Comparison of ENCODE assay signal across 17 cellular contexts in the genomic region with DNA sequence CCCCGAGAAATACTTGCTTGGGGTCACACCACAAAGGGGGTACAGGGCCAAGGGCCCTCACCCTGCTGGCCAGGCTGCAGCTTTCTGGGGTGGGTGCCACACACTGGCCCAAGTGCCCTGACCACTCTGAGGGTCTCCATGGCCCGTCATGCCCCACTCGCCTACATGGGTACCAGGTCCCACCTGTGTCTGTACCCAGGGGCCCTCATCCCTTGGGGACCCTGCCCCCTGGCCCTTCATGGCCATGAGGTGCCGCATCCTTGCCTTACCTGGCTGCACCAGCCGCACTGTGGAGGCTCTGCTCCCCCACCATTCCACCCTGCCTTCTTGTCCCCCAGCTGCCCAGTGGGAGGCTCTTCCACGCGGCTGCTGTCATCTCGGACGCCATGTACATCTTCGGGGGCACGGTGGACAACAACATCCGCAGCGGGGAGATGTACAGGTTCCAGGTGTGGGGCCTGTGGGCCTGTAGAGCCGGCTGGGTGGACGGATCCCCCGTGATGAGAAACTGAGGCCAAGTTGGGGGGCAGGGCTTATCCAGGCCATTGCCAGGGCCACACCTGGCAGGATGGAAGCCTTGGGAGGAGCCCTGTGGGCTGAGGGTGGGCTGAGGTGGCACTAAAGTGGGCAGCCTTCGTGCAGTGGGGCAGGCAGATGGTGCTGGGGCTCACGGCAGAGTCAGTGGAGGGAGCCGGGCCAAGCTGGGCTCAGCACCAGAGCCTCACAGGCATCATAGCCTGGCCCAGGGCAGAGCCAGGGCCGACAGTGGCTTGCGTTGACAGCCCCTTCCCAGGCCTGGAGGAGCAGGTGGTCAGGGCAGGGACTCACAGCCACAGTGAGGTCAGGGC. TPM values are rescaled to one million over a fixed set of nuclear protein-coding genes. Genes with fewer than 3 reads are reported as not detected.
DNase-seq lines count a peak whose midpoint lies in the region; ATAC-seq and TF ChIP-seq lines count a peak whose summit lies in the region.
"Had no signal": no experiment of that assay in that cellular context is flagged by ENCODE, and none has a peak within 500 bp of the region (broad histone marks: within the 10 kb centered on the region; RNA-seq: fewer than 3 reads in every experiment).

No MANE protein-coding gene starts in this region.

- no peaks in the 10 kb centered on the region for H3K9me3 Mint-ChIP-seq in activated T-cell treated with anti-CD3 and anti-CD28 coated beads, Interleukin-2, amount 50 U/mL, for 24 hours
- H3K9me3 Mint-ChIP-seq: CD14-positive monocyte; CD4-positive, alpha-beta memory T cell; H9 had no signal

- H3K9me3 ChIP-seq in heart right ventricle (no peaks in the 10 kb centered on the region), neuronal stem cell (replicated peaks in 1 of 2; ENCODE audit: control insufficient read depth in 2 of 2, insufficient read depth in 1 of 2, low read depth in 1 of 2, low read length in 2 of 2) (no peaks in the 10 kb centered on the region), breast epithelium (no peaks in the 10 kb centered on the region)
- H3K9me3 ChIP-seq: BLaER1 had no signal

- H2BK15ac ChIP-seq in neuronal stem cell (ENCODE audit: low read length) = peak overlapping the region; percentile 27

- H3K27me3 ChIP-seq in heart right ventricle (no peaks in the 10 kb centered on the region), neuronal stem cell (ENCODE audit: control insufficient read depth in 3 of 3, insufficient read depth in 3 of 3, low read depth in 1 of 3, low read length in 3 of 3) (no peaks in the 10 kb centered on the region), breast epithelium (no peaks in the 10 kb centered on the region)
- H3K27me3 ChIP-seq: BLaER1 had no signal

- H2BK120ac ChIP-seq in neuronal stem cell (ENCODE audit: low read depth, low read length) = no peak overlapping the region

- intact Hi-C loops in Right ventricle myocardium inferior (cut with DNase I) (no loop called here), heart right ventricle (cut with DNase I) (no loop called here), breast epithelium (cut with DNase I; ENCODE audit: low total_unique reads) (no loop called here)

- H3K4me1 Mint-ChIP-seq in activated T-cell treated with anti-CD3 and anti-CD28 coated beads, Interleukin-2, amount 50 U/mL, for 24 hours (ENCODE audit: low read depth) = no peaks in the 10 kb centered on the region
- H3K4me1 Mint-ChIP-seq: CD14-positive monocyte had no signal

- no peak overlapping the region for H2BK12ac ChIP-seq in neuronal stem cell (ENCODE audit: low read length)

- no peak overlapping the region for H3K4me3 Mint-ChIP-seq in activated T-cell treated with anti-CD3 and anti-CD28 coated beads, Interleukin-2, amount 50 U/mL, for 24 hours
- H3K4me3 Mint-ChIP-seq: CD14-positive monocyte; CD4-positive, alpha-beta memory T cell; H9 had no signal

- H2BK5ac ChIP-seq in neuronal stem cell (ENCODE audit: low read length) = no peak overlapping the region

- peaks cover 83% of the 10 kb centered on the region for H3K36me3 Mint-ChIP-seq in activated T-cell treated with anti-CD3 and anti-CD28 coated beads, Interleukin-2, amount 50 U/mL, for 24 hours (ENCODE audit: low read depth)

- WGBS in heart right ventricle, 2 donors = 91 to 92% methylated on average over 21 of the region's 21 CpGs
- WGBS in neuronal stem cell (ENCODE audit: extremely low coverage in 2 of 2, insufficient read length in 2 of 2, insufficient replicate concordance in 1 of 2), 2 donors = no CpG with 5 or more reads among the region's 21 CpGs

- no peak overlapping the region for H3K27ac Mint-ChIP-seq in activated T-cell treated with anti-CD3 and anti-CD28 coated beads, Interleukin-2, amount 50 U/mL, for 24 hours
- H3K27ac Mint-ChIP-seq: CD14-positive monocyte, H9 had no signal

- peaks cover 2% of the 10 kb centered on the region for H3K79me1 ChIP-seq in neuronal stem cell (ENCODE audit: low read depth, low read length)

- H3K4ac ChIP-seq in neuronal stem cell (ENCODE audit: low read length) = no peak overlapping the region

- no peak for TF ChIP-seq POLR2A in breast epithelium (IDR thresholded peaks at IDR 0.05)

- H3K9ac ChIP-seq in neuronal stem cell (ENCODE audit: low read depth, low read length, poor library complexity) = peak overlapping the region; percentile 34
- H3K9ac ChIP-seq: BLaER1 had no signal

- H3K36me3 ChIP-seq in heart right ventricle (peaks cover 0 to 93% (median 31%) of the 10 kb centered on the region in 9 donors), neuronal stem cell (replicated peaks in 1 of 2; ENCODE audit: control insufficient read depth in 2 of 2, insufficient read depth in 2 of 2, low read length in 2 of 2) (peaks cover 54 to 76% of the 10 kb centered on the region in 2 donors), breast epithelium (no peaks in the 10 kb centered on the region)

- TF ChIP-seq CTCF in heart right ventricle (IDR thresholded peaks at IDR 0.05) (no peak), breast epithelium (IDR thresholded peaks at IDR 0.05) (no peak)

- H3K27ac ChIP-seq in heart right ventricle = no peak overlapping the region
- no peak overlapping the region for H3K27ac ChIP-seq in neuronal stem cell (replicated peaks; ENCODE audit: low read length)
- H3K27ac ChIP-seq in breast epithelium = no peak overlapping the region
- H3K27ac ChIP-seq: BLaER1 had no signal

- H3K4me3 ChIP-seq in heart right ventricle (no peak overlapping the region), neuronal stem cell (ENCODE audit: low read length in 2 of 2) (no peak overlapping the region), breast epithelium (no peak overlapping the region)
- H3K4me3 ChIP-seq: BLaER1 had no signal

- H3K14ac ChIP-seq in neuronal stem cell (ENCODE audit: low read length) = no peak overlapping the region

- no peak overlapping the region for H2AK5ac ChIP-seq in neuronal stem cell (ENCODE audit: low read depth, low read length)

- H4K8ac ChIP-seq in neuronal stem cell (ENCODE audit: low read depth, low read length) = no peak overlapping the region

- H3K4me1 ChIP-seq in heart right ventricle (no peaks in the 10 kb centered on the region), neuronal stem cell (ENCODE audit: control insufficient read depth in 2 of 2, insufficient read depth in 1 of 2, low read depth in 1 of 2, low read length in 2 of 2) (no peaks in the 10 kb centered on the region), breast epithelium (no peaks in the 10 kb centered on the region)

- H3K18ac ChIP-seq in neuronal stem cell (ENCODE audit: low read length) = no peak overlapping the region

- no peak overlapping the region for H4K91ac ChIP-seq in neuronal stem cell (ENCODE audit: low read depth, low read length, poor library complexity)

- DNase-seq in Right ventricle myocardium inferior (ENCODE audit: missing footprints) = peak; percentile 48
- no peak for DNase-seq in heart right ventricle
- peak; percentile 65 for DNase-seq in cerebellar cortex (ENCODE audit: low spot score)
- DNase-seq in neuronal stem cell (ENCODE audit: low spot score) = no peak
- no peak for DNase-seq in activated T-cell treated with anti-CD3 and anti-CD28 coated beads, Interleukin-2, amount 50 U/mL, for 24 hours
- DNase-seq in breast epithelium (ENCODE audit: low spot score in 2 of 2) = no peak
- DNase-seq: 8988T; CD4-positive, alpha-beta memory T cell; DMS153; DMS79; GF-D8; H9 had no signal

- H3K4me2 ChIP-seq in neuronal stem cell (ENCODE audit: insufficient read depth, low read length, poor library complexity, severe bottlenecking) = no peak overlapping the region
- H3K4me2 ChIP-seq: BLaER1 had no signal

- H3K23ac ChIP-seq in neuronal stem cell (ENCODE audit: low read depth, low read length, poor library complexity) = peak overlapping the region; percentile 91

- no peak overlapping the region for H2AFZ ChIP-seq in neuronal stem cell (ENCODE audit: low read length)

- no peak for ATAC-seq in Right ventricle myocardium inferior
- no peak for ATAC-seq in heart right ventricle

- H3K27me3 Mint-ChIP-seq in activated T-cell treated with anti-CD3 and anti-CD28 coated beads, Interleukin-2, amount 50 U/mL, for 24 hours = no peaks in the 10 kb centered on the region
- H3K27me3 Mint-ChIP-seq: CD4-positive, alpha-beta memory T cell had no signal

RNA-seq across cellular contexts. Expression of a gene that starts 9.2 kb away (rescaled TPM):
- 17.0 TPM for total RNA-seq in Right ventricle myocardium inferior
- total RNA-seq in heart right ventricle = 10 to 100 TPM; 15.5 to 26.3 (median 17.5) TPM
- polyA plus RNA-seq in heart right ventricle = 10 to 100 TPM; 29.3 to 54.9 TPM
- 26.5 TPM for polyA plus RNA-seq in neuronal stem cell (2013, experiment 1 of 2)
- polyA plus RNA-seq in neuronal stem cell (2013, experiment 2 of 2) = 28.4 TPM
- 10 to 100 TPM; 35.8 to 59.9 (median 52.4) TPM for total RNA-seq in breast epithelium

RNA-seq across cellular contexts. Expression of a gene that starts 10.6 kb away (rescaled TPM):
- total RNA-seq in Right ventricle myocardium inferior (24.3 TPM), heart right ventricle (10 to 100 TPM; 14.7 to 32.5 (median 23.7) TPM), breast epithelium (10 to 100 TPM; 37.6 to 59.0 (median 46.2) TPM)
- 10 to 100 TPM; 25.0 to 36.5 TPM for polyA plus RNA-seq in heart right ventricle
- 16.5 TPM for polyA plus RNA-seq in neuronal stem cell (2013, experiment 1 of 2)
- 16.1 TPM for polyA plus RNA-seq in neuronal stem cell (2013, experiment 2 of 2)

RNA-seq across cellular contexts. Expression of a gene that starts 22.3 kb away (rescaled TPM):
- total RNA-seq in Right ventricle myocardium inferior = 2.8 TPM
- total RNA-seq in heart right ventricle = 1 to 10 TPM in 9 of 10 donors, under 1 TPM in 1; 0.81 to 7.7 (median 3.9) TPM
- polyA plus RNA-seq in heart right ventricle = under 1 TPM; 0.07 to 0.80 TPM
- 0.43 TPM for polyA plus RNA-seq in neuronal stem cell (2013, experiment 1 of 2)
- polyA plus RNA-seq in neuronal stem cell (2013, experiment 2 of 2) = 0.53 TPM
- total RNA-seq in breast epithelium = 1 to 10 TPM in 1 of 3 donors, not detected in 2; 1.6 TPM
- total RNA-seq: H1, H9 had no signal
- polyA plus RNA-seq: CD14-positive monocyte had no signal

RNA-seq across cellular contexts. Expression of a gene that starts 25.6 kb away (rescaled TPM):
- total RNA-seq in Right ventricle myocardium inferior (0.65 TPM), heart right ventricle (1 to 10 TPM in 3 of 10 donors, under 1 TPM in 6, not detected in 1; 0.24 to 1.5 (median 0.50) TPM), breast epithelium (1 to 10 TPM; 1.6 to 3.3 (median 2.2) TPM)
- 1 to 10 TPM in 1 of 2 donors, under 1 TPM in 1; 0.29 to 1.5 TPM for polyA plus RNA-seq in heart right ventricle
- 3.9 TPM for polyA plus RNA-seq in neuronal stem cell (2013, experiment 1 of 2)
- 4.0 TPM for polyA plus RNA-seq in neuronal stem cell (2013, experiment 2 of 2)
- total RNA-seq: A673 had no signal
- polyA plus RNA-seq: CD4-positive, alpha-beta memory T cell had no signal

RNA-seq across cellular contexts. Expression of a gene that starts 39.7 kb away (rescaled TPM):
- total RNA-seq in Right ventricle myocardium inferior = 0.51 TPM
- under 1 TPM in 4 of 10 donors, not detected in 6; 0.14 to 0.78 (median 0.20) TPM for total RNA-seq in heart right ventricle
- polyA plus RNA-seq in heart right ventricle = under 1 TPM in 1 of 2 donors, not detected in 1; 0.07 TPM
- polyA plus RNA-seq in neuronal stem cell (2013, experiment 1 of 2) = 0.18 TPM
- polyA plus RNA-seq in neuronal stem cell (2013, experiment 2 of 2) = 0.24 TPM
- total RNA-seq in breast epithelium = 1 to 10 TPM; 1.6 to 2.4 (median 2.0) TPM
- total RNA-seq: A673; CD4-positive, alpha-beta memory T cell; Daoy; H1 had no signal
- polyA plus RNA-seq: CD14-positive monocyte had no signal

Comparison
In these comparisons a context has a peak if more than half of its experiments do, and no peak if none do; other contexts are left out.
1. DNase-seq: peak in Right ventricle myocardium inferior (single experiment) and cerebellar cortex (single experiment); none in heart right ventricle (0 of 2), neuronal stem cell (single experiment), activated T-cell treated with anti-CD3 and anti-CD28 coated beads, Interleukin-2, amount 50 U/mL, for 24 hours (single experiment) and breast epithelium (0 of 2).